8 cellular contexts compared by ENCODE assay signal in genomic region chr17:75394332-75394918, GRCh38. TPM values are rescaled to one million over a fixed set of nuclear protein-coding genes. Genes with fewer than 3 reads are reported as not detected.
DNase-seq lines count a peak whose midpoint lies in the region; ATAC-seq, FAIRE-seq and TF ChIP-seq lines count a peak whose summit lies in the region.

No MANE protein-coding gene starts in this region.

- H3K36me3 Mint-ChIP-seq in CD8-positive, alpha-beta memory T cell: peaks cover 0 to 38% (median 5%) of the 10 kb centered on the region in 3 donors
- peaks cover 13% of the 10 kb centered on the region for H3K36me3 Mint-ChIP-seq in activated T-helper 1 cell treated with anti-CD3 and anti-CD28 coated beads, Interleukin-12 subunit alpha, Interleukin-12 subunit beta, Interleukin-2, Interleukin-4 antibody, amounts not matched to agents 30 ng/mL and 10 ng/mL and 1 ng/mL, durations not matched to agents 14 hours and 24 hours and 36 hours (ENCODE audit: low read depth)

- intact Hi-C loops in activated T-helper 1 cell treated with anti-CD3 and anti-CD28 coated beads, Interleukin-12 subunit alpha, Interleukin-12 subunit beta, Interleukin-2, Interleukin-4 antibody, amounts not matched to agents 30 ng/mL and 10 ng/mL and 1 ng/mL, durations not matched to agents 14 hours and 24 hours and 36 hours (cut with micrococcal nuclease): loop anchor here (1.0 kb wide), 3 partner anchors 8 to 71 kb away; no protein-coding TSS in a partner anchor
- intact Hi-C loops in kidney (cut with DNase I): loop anchor here (10.0 kb wide), 1 partner anchor 50 kb away; no protein-coding TSS in a partner anchor

- no peaks in the 10 kb centered on the region for H3K27me3 Mint-ChIP-seq in CD8-positive, alpha-beta memory T cell
- no peaks in the 10 kb centered on the region for H3K27me3 Mint-ChIP-seq in activated T-helper 1 cell treated with anti-CD3 and anti-CD28 coated beads, Interleukin-12 subunit alpha, Interleukin-12 subunit beta, Interleukin-2, Interleukin-4 antibody, amounts not matched to agents 30 ng/mL and 10 ng/mL and 1 ng/mL, durations not matched to agents 14 hours and 24 hours and 36 hours (ENCODE audit: insufficient read depth)

- peak overlapping the region; percentile 52 to 95 (median 88) for H3K27ac Mint-ChIP-seq in CD8-positive, alpha-beta memory T cell
- peak overlapping the region; percentile 78 for H3K27ac Mint-ChIP-seq in activated T-helper 1 cell treated with anti-CD3 and anti-CD28 coated beads, Interleukin-12 subunit alpha, Interleukin-12 subunit beta, Interleukin-2, Interleukin-4 antibody, amounts not matched to agents 30 ng/mL and 10 ng/mL and 1 ng/mL, durations not matched to agents 14 hours and 24 hours and 36 hours

- ATAC-seq in HG03135 (IDR thresholded peaks at IDR 0.05; ENCODE audit: unreplicated experiment) (peak; percentile 13), thoracic aorta (ENCODE audit: insufficient number of reproducible peaks, low FRiP score, low read depth) (no peak), GM18870 (IDR thresholded peaks at IDR 0.05; ENCODE audit: unreplicated experiment) (no peak)

- POLR2A ChIA-PET in CD8-positive, alpha-beta memory T cell (lab: Charles Lee): interaction anchor here (0.5 to 2.3 kb wide), 5 partner anchors 11 to 105 kb away, joined by 3 to 15 read pairs (median 4); partner anchors contain the start of genes GRB2 and SLC25A19

- H3K9me3 ChIP-seq in CD8-positive, alpha-beta memory T cell (ENCODE audit: low read length): no peaks in the 10 kb centered on the region
- no peaks in the 10 kb centered on the region for H3K9me3 ChIP-seq in kidney (ENCODE audit: control insufficient read depth in 1 of 2, low read length in 2 of 2)
- H3K9me3 ChIP-seq in thoracic aorta: no peaks in the 10 kb centered on the region

- in situ Hi-C loops in GM13976 (cut with MboI; ENCODE audit: low sequenced_read_pairs, unreplicated experiment): no loop called here

- no peak for FAIRE-seq in kidney (lab: Jason Lieb, UNC)

- peak overlapping the region; percentile 86 for H3K4me3 ChIP-seq in CD8-positive, alpha-beta memory T cell (ENCODE audit: low read length)
- H3K4me3 ChIP-seq in kidney (ENCODE audit: low read length in 2 of 2): peak overlapping the region; percentile 76 to 92
- peak overlapping the region; percentile 74 for H3K4me3 ChIP-seq in thoracic aorta

- H3K9me3 Mint-ChIP-seq in CD8-positive, alpha-beta memory T cell: no peaks in the 10 kb centered on the region
- no peaks in the 10 kb centered on the region for H3K9me3 Mint-ChIP-seq in activated T-helper 1 cell treated with anti-CD3 and anti-CD28 coated beads, Interleukin-12 subunit alpha, Interleukin-12 subunit beta, Interleukin-2, Interleukin-4 antibody, amounts not matched to agents 30 ng/mL and 10 ng/mL and 1 ng/mL, durations not matched to agents 14 hours and 24 hours and 36 hours

- no peaks in the 10 kb centered on the region for H3K27me3 ChIP-seq in CD8-positive, alpha-beta memory T cell (ENCODE audit: insufficient read depth, low read length, poor library complexity, severe bottlenecking)
- no peaks in the 10 kb centered on the region for H3K27me3 ChIP-seq in thoracic aorta (replicated peaks; ENCODE audit: insufficient read depth)

- H3K4me3 Mint-ChIP-seq in CD8-positive, alpha-beta memory T cell: peak overlapping the region; percentile 89 to 99 (median 95)
- peak overlapping the region; percentile 86 for H3K4me3 Mint-ChIP-seq in activated T-helper 1 cell treated with anti-CD3 and anti-CD28 coated beads, Interleukin-12 subunit alpha, Interleukin-12 subunit beta, Interleukin-2, Interleukin-4 antibody, amounts not matched to agents 30 ng/mL and 10 ng/mL and 1 ng/mL, durations not matched to agents 14 hours and 24 hours and 36 hours

- peaks cover 6% of the 10 kb centered on the region for H3K36me3 ChIP-seq in CD8-positive, alpha-beta memory T cell (ENCODE audit: insufficient read depth, low read length)
- H3K36me3 ChIP-seq in kidney (ENCODE audit: control insufficient read depth in 1 of 2, insufficient read depth in 2 of 2, low read length in 2 of 2) (peaks cover 0 to 2% of the 10 kb centered on the region in 2 donors), thoracic aorta (no peaks in the 10 kb centered on the region)

- TF ChIP-seq CTCF in kidney (IDR thresholded peaks at IDR 0.05; ENCODE audit: borderline replicate concordance, extremely low read depth, insufficient read depth): no peak
- no peak for TF ChIP-seq CTCF in thoracic aorta (IDR thresholded peaks at IDR 0.05)
- no peak for TF ChIP-seq CTCF in GM13976 (IDR thresholded peaks at IDR 0.05; ENCODE audit: borderline replicate concordance, control extremely low read depth, extremely low read depth, insufficient read depth, missing control alignments)

- CTCF ChIA-PET in CD8-positive, alpha-beta memory T cell (lab: Charles Lee): interaction anchor here (0.9 to 2.6 kb wide), 3 partner anchors 14 to 72 kb away, joined by 3 to 17 read pairs (median 9); no protein-coding TSS in a partner anchor

- peak overlapping the region; percentile 69 to 88 for H3K9ac ChIP-seq in kidney (ENCODE audit: low read length in 2 of 2)

- H3K4me1 Mint-ChIP-seq in CD8-positive, alpha-beta memory T cell: peaks cover 68 to 96% (median 85%) of the 10 kb centered on the region in 3 donors
- peaks cover 70% of the 10 kb centered on the region for H3K4me1 Mint-ChIP-seq in activated T-helper 1 cell treated with anti-CD3 and anti-CD28 coated beads, Interleukin-12 subunit alpha, Interleukin-12 subunit beta, Interleukin-2, Interleukin-4 antibody, amounts not matched to agents 30 ng/mL and 10 ng/mL and 1 ng/mL, durations not matched to agents 14 hours and 24 hours and 36 hours (ENCODE audit: low read depth)

- peaks cover 66% of the 10 kb centered on the region for H3K4me1 ChIP-seq in CD8-positive, alpha-beta memory T cell (ENCODE audit: insufficient read depth, low read length)
- H3K4me1 ChIP-seq in kidney (ENCODE audit: control insufficient read depth in 1 of 2, insufficient read depth in 1 of 2, low read depth in 1 of 2, low read length in 2 of 2) (peaks cover 17 to 21% of the 10 kb centered on the region in 2 donors), thoracic aorta (ENCODE audit: control insufficient read depth in 1 of 2, low read depth in 2 of 2) (peaks cover 38 to 55% of the 10 kb centered on the region in 2 donors)

- H3K27ac ChIP-seq in CD8-positive, alpha-beta memory T cell (ENCODE audit: low read depth, low read length): peak overlapping the region; percentile 49
- H3K27ac ChIP-seq in kidney (ENCODE audit: low read depth in 2 of 2, low read length in 2 of 2): peak overlapping the region; percentile 32 to 74
- peak overlapping the region; percentile 13 to 73 for H3K27ac ChIP-seq in thoracic aorta

- no peak for DNase-seq in CD8-positive, alpha-beta memory T cell
- DNase-seq in activated T-helper 1 cell treated with anti-CD3 and anti-CD28 coated beads, Interleukin-12 subunit alpha, Interleukin-12 subunit beta, Interleukin-2, Interleukin-4 antibody, amounts not matched to agents 30 ng/mL and 10 ng/mL and 1 ng/mL, durations not matched to agents 14 hours and 24 hours and 36 hours (ENCODE audit: low spot score): no peak
- DNase-seq in kidney: no peak
- no peak for DNase-seq in thoracic aorta (ENCODE audit: low spot score)
- DNase-seq in NCI-H774 (lab: John Stamatoyannopoulos, UW): no peak
- no peak for DNase-seq in GM13976 (ENCODE audit: low spot score)

RNA-seq across cellular contexts. Expression of gene GRB2, which starts 11.1 kb away (rescaled TPM):
- total RNA-seq in CD8-positive, alpha-beta memory T cell: 100 to 1,000 TPM; 180 to 189 TPM
- polyA plus RNA-seq in CD8-positive, alpha-beta memory T cell: 158 TPM
- 172 and 183 TPM in 2 replicates for total RNA-seq in activated T-helper 1 cell treated with anti-CD3 and anti-CD28 coated beads, Interleukin-12 subunit alpha, Interleukin-12 subunit beta, Interleukin-2, Interleukin-4 antibody, amounts not matched to agents 30 ng/mL and 10 ng/mL and 1 ng/mL, durations not matched to agents 14 hours and 24 hours and 36 hours
- 119 TPM for total RNA-seq in kidney
- 65.3 TPM for polyA plus RNA-seq in kidney (ENCODE audit: insufficient read depth, low read depth, low replicate concordance)
- 100 to 1,000 TPM; 120 to 144 TPM for total RNA-seq in thoracic aorta
